In genomic region chr13:110409581-110409992, GRCh38 we compare ENCODE assay signal across 10 cellular contexts.
DNase-seq lines count a peak whose midpoint lies in the region; TF ChIP-seq lines count a peak whose summit lies in the region.
"Had no signal": no experiment of that assay in that cellular context is flagged by ENCODE, and none has a peak within 500 bp of the region (broad histone marks: within the 10 kb centered on the region; RNA-seq: fewer than 3 reads in every experiment).

No MANE protein-coding gene starts in this region.

- intact Hi-C loops in adrenal gland (cut with DNase I) (no loop called here), left ventricle myocardium inferior (cut with micrococcal nuclease) (no loop called here)

- H3K9me3 ChIP-seq in adrenal gland (replicated peaks in 1 of 3) = no peaks in the 10 kb centered on the region
- no peaks in the 10 kb centered on the region for H3K9me3 ChIP-seq in left ventricle myocardium inferior (replicated peaks)

- CTCF ChIA-PET in HEK293T (lab: Yijun Ruan, JAX) = interaction anchor here (2.3 kb wide), 1 partner anchor 187 kb away, joined by 9 read pairs; no protein-coding TSS in a partner anchor

- H3K36me3 ChIP-seq in adrenal gland (replicated peaks in 1 of 2) (no peaks in the 10 kb centered on the region), left ventricle myocardium inferior (no peaks in the 10 kb centered on the region)

- TF ChIP-seq POLR2A in adrenal gland (IDR thresholded peaks at IDR 0.05) = no peak

- POLR2A ChIA-PET in HEK293T (lab: Yijun Ruan, JAX) = no interaction called here

- DNase-seq in Caki2 (ENCODE audit: low read depth) = peak; percentile 94
- DNase-seq in adrenal gland = peak in 6 of 7 donors; percentile 35 to 81 (median 56)
- DNase-seq in left ventricle myocardium inferior = no peak
- DNase-seq in renal cortical epithelial cell (ENCODE audit: low read depth) = peak; percentile 76
- no peak for DNase-seq in HEK293T (ENCODE audit: extremely low spot score)
- DNase-seq in NCI-H2227 (lab: John Stamatoyannopoulos, UW; ENCODE audit: unreplicated experiment) = no peak
- no peak for DNase-seq in NCI-H2227 treated with DMSO at 0.1 percent for 48 hours (lab: John Stamatoyannopoulos, UW)
- no peak for DNase-seq in activated CD4-positive, CD25-positive, alpha-beta regulatory T cell (lab: John Stamatoyannopoulos, UW)
- DNase-seq: NCI-H1105 had no signal

- H3K4me3 ChIP-seq in adrenal gland (no peak overlapping the region), left ventricle myocardium inferior (peak overlapping the region; percentile 44)
- H3K4me3 ChIP-seq: skin epidermis had no signal

- H3K27ac ChIP-seq in adrenal gland (peak overlapping the region in 3 of 5 donors; percentile 47 to 93 (median 80)), left ventricle myocardium inferior (replicated peaks) (peak overlapping the region; percentile 88)

- WGBS in adrenal gland, 4 donors = 48 to 80% (median 57%) methylated on average over 10 to 13 of the region's 13 CpGs

- in situ Hi-C loops in Caki2 (cut with HindIII; ENCODE audit: low pct_unique_long_range_greater_than_20kb, low sequenced_read_pairs) = no loop called here

- TF ChIP-seq CTCF in adrenal gland (IDR thresholded peaks at IDR 0.05) = no peak
- no peak for TF ChIP-seq CTCF in left ventricle myocardium inferior (IDR thresholded peaks at IDR 0.05; ENCODE audit: borderline replicate concordance)

- no peaks in the 10 kb centered on the region for H3K27me3 ChIP-seq in adrenal gland
- no peaks in the 10 kb centered on the region for H3K27me3 ChIP-seq in left ventricle myocardium inferior (ENCODE audit: low read depth)

- peaks cover 0 to 30% of the 10 kb centered on the region in 2 donors for H3K4me1 ChIP-seq in adrenal gland (replicated peaks in 1 of 2)
- H3K4me1 ChIP-seq in left ventricle myocardium inferior = peaks cover 97% of the 10 kb centered on the region

TF ChIP-seq in HEK293T, 16 proteins besides CTCF, POLR2A, EP300 and RAD21:
- TF ChIP-seq ELF4 (IDR thresholded peaks at IDR 0.05) (no peak), ARNT (IDR thresholded peaks at IDR 0.05) (no peak)
TF ChIP-seq in HEK293T: peak in this region for 0.

Comparison
In these comparisons a context has a peak if more than half of its experiments do, and no peak if none do; other contexts are left out.
1. DNase-seq: peak in Caki2 (single experiment), adrenal gland (6 of 7) and renal cortical epithelial cell (single experiment); none in left ventricle myocardium inferior (single experiment), HEK293T (single experiment), NCI-H2227 (single experiment), NCI-H2227 treated with DMSO at 0.1 percent for 48 hours (single experiment) and activated CD4-positive, CD25-positive, alpha-beta regulatory T cell (0 of 4).